In the genomic region with DNA sequence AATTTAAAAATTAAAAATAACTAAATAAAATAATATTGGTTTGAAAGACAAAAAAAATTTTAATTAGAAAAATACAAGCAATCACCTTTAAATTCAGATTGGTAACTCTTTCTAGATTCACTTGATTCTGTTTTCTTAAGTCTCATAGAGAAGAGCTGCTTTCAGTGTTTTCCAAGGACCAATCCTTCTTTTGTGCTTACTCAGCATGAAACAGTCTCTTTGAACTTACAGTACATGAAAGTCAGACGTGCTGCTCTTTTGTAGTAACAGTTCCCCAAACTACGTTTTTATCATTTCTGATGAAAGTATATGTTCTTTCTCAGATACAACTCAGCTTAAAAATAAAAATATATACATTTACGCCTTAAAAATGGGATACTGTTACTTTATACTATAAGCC, we compare ENCODE assay signal across 1 cellular context.
TF ChIP-seq lines count a peak whose summit lies in the region.

No MANE protein-coding gene starts in this region.

TF ChIP-seq in GM23338, 12 proteins besides CTCF, POLR2A, EP300 and RAD21 (continued from another document):
- TF ChIP-seq ZNF331 (CRISPR knock-in tag; IDR thresholded peaks at IDR 0.05; ENCODE audit: low read depth) = no peak
- TF ChIP-seq, protein P1, sequence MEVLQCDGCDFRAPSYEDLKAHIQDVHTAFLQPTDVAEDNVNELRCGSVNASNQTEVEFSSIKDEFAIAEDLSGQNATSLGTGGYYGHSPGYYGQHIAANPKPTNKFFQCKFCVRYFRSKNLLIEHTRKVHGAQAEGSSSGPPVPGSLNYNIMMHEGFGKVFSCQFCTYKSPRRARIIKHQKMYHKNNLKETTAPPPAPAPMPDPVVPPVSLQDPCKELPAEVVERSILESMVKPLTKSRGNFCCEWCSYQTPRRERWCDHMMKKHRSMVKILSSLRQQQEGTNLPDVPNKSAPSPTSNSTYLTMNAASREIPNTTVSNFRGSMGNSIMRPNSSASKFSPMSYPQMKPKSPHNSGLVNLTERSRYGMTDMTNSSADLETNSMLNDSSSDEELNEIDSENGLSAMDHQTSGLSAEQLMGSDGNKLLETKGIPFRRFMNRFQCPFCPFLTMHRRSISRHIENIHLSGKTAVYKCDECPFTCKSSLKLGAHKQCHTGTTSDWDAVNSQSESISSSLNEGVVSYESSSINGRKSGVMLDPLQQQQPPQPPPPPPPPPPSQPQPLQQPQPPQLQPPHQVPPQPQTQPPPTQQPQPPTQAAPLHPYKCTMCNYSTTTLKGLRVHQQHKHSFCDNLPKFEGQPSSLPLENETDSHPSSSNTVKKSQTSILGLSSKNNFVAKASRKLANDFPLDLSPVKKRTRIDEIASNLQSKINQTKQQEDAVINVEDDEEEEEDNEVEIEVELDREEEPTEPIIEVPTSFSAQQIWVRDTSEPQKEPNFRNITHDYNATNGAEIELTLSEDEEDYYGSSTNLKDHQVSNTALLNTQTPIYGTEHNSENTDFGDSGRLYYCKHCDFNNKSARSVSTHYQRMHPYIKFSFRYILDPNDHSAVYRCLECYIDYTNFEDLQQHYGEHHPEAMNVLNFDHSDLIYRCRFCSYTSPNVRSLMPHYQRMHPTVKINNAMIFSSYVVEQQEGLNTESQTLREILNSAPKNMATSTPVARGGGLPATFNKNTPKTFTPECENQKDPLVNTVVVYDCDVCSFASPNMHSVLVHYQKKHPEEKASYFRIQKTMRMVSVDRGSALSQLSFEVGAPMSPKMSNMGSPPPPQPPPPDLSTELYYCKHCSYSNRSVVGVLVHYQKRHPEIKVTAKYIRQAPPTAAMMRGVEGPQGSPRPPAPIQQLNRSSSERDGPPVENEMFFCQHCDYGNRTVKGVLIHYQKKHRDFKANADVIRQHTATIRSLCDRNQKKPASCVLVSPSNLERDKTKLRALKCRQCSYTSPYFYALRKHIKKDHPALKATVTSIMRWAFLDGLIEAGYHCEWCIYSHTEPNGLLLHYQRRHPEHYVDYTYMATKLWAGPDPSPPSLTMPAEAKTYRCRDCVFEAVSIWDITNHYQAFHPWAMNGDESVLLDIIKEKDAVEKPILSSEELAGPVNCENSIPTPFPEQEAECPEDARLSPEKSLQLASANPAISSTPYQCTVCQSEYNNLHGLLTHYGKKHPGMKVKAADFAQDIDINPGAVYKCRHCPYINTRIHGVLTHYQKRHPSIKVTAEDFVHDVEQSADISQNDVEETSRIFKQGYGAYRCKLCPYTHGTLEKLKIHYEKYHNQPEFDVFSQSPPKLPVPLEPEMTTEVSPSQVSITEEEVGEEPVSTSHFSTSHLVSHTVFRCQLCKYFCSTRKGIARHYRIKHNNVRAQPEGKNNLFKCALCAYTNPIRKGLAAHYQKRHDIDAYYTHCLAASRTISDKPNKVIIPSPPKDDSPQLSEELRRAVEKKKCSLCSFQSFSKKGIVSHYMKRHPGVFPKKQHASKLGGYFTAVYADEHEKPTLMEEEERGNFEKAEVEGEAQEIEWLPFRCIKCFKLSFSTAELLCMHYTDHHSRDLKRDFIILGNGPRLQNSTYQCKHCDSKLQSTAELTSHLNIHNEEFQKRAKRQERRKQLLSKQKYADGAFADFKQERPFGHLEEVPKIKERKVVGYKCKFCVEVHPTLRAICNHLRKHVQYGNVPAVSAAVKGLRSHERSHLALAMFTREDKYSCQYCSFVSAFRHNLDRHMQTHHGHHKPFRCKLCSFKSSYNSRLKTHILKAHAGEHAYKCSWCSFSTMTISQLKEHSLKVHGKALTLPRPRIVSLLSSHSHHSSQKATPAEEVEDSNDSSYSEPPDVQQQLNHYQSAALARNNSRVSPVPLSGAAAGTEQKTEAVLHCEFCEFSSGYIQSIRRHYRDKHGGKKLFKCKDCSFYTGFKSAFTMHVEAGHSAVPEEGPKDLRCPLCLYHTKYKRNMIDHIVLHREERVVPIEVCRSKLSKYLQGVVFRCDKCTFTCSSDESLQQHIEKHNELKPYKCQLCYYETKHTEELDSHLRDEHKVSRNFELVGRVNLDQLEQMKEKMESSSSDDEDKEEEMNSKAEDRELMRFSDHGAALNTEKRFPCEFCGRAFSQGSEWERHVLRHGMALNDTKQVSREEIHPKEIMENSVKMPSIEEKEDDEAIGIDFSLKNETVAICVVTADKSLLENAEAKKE (CRISPR knock-in tag; IDR thresholded peaks at IDR 0.05) = no peak
- TF ChIP-seq NANOG (IDR thresholded peaks at IDR 0.05; ENCODE audit: borderline replicate concordance) = no peak
- TF ChIP-seq JUNB (IDR thresholded peaks at IDR 0.05; ENCODE audit: unreplicated experiment) = no peak
- TF ChIP-seq, protein P2, sequence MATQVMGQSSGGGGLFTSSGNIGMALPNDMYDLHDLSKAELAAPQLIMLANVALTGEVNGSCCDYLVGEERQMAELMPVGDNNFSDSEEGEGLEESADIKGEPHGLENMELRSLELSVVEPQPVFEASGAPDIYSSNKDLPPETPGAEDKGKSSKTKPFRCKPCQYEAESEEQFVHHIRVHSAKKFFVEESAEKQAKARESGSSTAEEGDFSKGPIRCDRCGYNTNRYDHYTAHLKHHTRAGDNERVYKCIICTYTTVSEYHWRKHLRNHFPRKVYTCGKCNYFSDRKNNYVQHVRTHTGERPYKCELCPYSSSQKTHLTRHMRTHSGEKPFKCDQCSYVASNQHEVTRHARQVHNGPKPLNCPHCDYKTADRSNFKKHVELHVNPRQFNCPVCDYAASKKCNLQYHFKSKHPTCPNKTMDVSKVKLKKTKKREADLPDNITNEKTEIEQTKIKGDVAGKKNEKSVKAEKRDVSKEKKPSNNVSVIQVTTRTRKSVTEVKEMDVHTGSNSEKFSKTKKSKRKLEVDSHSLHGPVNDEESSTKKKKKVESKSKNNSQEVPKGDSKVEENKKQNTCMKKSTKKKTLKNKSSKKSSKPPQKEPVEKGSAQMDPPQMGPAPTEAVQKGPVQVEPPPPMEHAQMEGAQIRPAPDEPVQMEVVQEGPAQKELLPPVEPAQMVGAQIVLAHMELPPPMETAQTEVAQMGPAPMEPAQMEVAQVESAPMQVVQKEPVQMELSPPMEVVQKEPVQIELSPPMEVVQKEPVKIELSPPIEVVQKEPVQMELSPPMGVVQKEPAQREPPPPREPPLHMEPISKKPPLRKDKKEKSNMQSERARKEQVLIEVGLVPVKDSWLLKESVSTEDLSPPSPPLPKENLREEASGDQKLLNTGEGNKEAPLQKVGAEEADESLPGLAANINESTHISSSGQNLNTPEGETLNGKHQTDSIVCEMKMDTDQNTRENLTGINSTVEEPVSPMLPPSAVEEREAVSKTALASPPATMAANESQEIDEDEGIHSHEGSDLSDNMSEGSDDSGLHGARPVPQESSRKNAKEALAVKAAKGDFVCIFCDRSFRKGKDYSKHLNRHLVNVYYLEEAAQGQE (IDR thresholded peaks at IDR 0.05; ENCODE audit: unreplicated experiment) = no peak
